Comparison of ENCODE assay signal across 25 cellular contexts in the genomic region with DNA sequence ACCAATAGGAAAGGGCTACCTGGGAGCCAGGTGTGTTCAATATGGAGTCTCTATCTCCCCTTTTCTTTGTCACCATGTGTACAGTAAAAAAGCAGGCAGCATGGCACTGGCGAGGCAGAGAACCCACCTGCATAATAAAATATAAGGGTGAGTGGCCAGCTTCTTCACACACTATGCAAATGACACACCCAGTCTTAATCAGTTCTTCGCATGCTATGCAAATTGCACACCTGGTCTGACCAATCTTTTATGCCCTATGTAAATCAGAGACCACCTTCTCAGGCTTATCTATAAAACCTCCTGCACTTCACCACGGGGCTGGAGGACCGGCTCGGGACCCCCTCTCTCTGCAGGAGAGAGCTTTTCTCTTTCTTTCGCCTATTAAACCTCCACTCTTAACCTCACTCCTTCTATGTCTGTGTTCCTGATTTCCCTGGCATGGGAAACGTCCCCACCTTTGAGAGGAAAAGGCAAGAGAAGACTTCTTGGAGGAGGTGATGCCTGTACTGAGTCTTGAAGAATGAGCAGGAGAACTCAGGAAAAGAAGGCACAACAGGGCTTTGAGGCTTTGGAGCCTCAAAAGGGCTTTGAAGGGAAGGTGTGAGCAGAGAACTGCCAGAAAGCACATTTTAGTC.
"Had no signal": no experiment of that assay in that cellular context is flagged by ENCODE, and none has a peak within 500 bp of the region (broad histone marks: within the 10 kb centered on the region; RNA-seq: fewer than 3 reads in every experiment).

No MANE protein-coding gene starts in this region.

- H3K4me1 ChIP-seq: gastroesophageal sphincter, left lung, testis had no signal

- H2AFZ ChIP-seq: hepatocyte had no signal

- H3K4me2 ChIP-seq: hepatocyte had no signal

- ATAC-seq: activated naive CD4-positive, alpha-beta T cell treated with anti-CD3 and anti-CD28 coated beads, Interleukin-2, amount 50 U/mL, for 72 hours; activated T-cell treated with anti-CD3 and anti-CD28 coated beads, Interleukin-2, amount 50 U/mL, for 72 hours; gastroesophageal sphincter; left lung; sciatic nerve; stimulated activated naive CD8-positive, alpha-beta T cell treated with anti-CD3 and anti-CD28 coated beads, Interleukin-15, Interleukin-2, amounts not matched to agents 100 U/mL and 50 U/mL, for 24 hours had no signal

- H3K4me3 ChIP-seq: gastroesophageal sphincter, hepatocyte, left lung, lung, ovary, skin epidermis, testis, transverse colon had no signal

- H3K27ac ChIP-seq: gastroesophageal sphincter, hepatocyte, left lung, neutrophil, ovary, skin epidermis, testis, transverse colon had no signal

- H3K27me3 ChIP-seq: gastroesophageal sphincter, left lung, neutrophil, ovary, testis, transverse colon had no signal

- H3K9me3 ChIP-seq: neutrophil, ovary, testis had no signal

- H3K27ac Mint-ChIP-seq: activated naive CD4-positive, alpha-beta T cell treated with anti-CD3 and anti-CD28 coated beads, Interleukin-2, amount 50 U/mL, for 72 hours; activated T-cell treated with anti-CD3 and anti-CD28 coated beads, Interleukin-2, amount 50 U/mL, for 72 hours; T-helper 2 cell treated with Interferon-gamma antibody and Interleukin-4, amounts not matched to agents 5 μg/mL and 100 μg/mL, for 36 hours had no signal

- H3K79me2 ChIP-seq: hepatocyte had no signal

- DNase-seq: activated CD4-positive, alpha-beta T cell treated with anti-CD3 and anti-CD28 coated beads for 4 hours; activated CD4-positive, alpha-beta T cell treated with anti-CD3 and anti-CD28 coated beads, Interleukin-2, amount 50 U/mL, for 4 hours; activated naive CD4-positive, alpha-beta T cell; activated T-cell treated with anti-CD3 and anti-CD28 coated beads for 4 hours; activated T-cell treated with anti-CD3 and anti-CD28 coated beads, Interleukin-2, amount 50 U/mL, for 72 hours; effector CD8-positive, alpha-beta T cell; left lung; mesendoderm; ovary; retina; stimulated activated CD4-positive, alpha-beta T cell treated with anti-CD3 and anti-CD28 coated beads, Interleukin-12 subunit alpha, Interleukin-12 subunit beta, amount 100 ng/mL, for 4 hours; stimulated activated CD4-positive, alpha-beta T cell treated with anti-CD3 and anti-CD28 coated beads, Interleukin-4, amount 100 ng/mL, for 1 hour; stimulated activated naive CD8-positive, alpha-beta T cell treated with anti-CD3 and anti-CD28 coated beads, Interleukin-15, Interleukin-2, amounts not matched to agents 100 U/mL and 50 U/mL, for 24 hours; T-helper 1 cell; testis; transverse colon had no signal

- H3K4me3 Mint-ChIP-seq: activated T-cell treated with anti-CD3 and anti-CD28 coated beads, Interleukin-2, amount 50 U/mL, for 72 hours; nephron; T-helper 2 cell treated with Interferon-gamma antibody and Interleukin-4, amounts not matched to agents 5 μg/mL and 100 μg/mL, for 36 hours had no signal

- H3K36me3 ChIP-seq: gastroesophageal sphincter, left lung, neutrophil, ovary, transverse colon had no signal
